15 cellular contexts compared by ENCODE assay signal in the genomic region with DNA sequence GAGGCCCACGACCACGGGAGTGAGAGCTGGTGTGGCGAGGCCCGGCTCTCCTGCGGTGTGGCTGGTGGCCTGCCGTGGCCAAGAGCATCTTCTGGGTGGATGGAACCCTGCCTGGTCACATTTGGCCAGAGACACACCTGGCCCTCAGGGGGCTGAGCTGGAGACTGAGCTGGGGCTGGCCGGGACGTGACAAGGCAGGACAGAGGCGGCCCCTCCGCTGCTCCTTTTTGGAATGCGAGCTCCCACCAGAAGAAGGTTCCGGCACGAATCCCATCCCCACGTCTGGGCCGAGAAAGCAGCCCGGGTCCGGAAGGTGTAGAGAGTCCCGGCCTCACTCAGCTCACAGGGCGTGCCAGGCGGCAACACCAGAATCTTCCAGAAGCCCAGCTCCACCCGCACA.
"Had no signal": no experiment of that assay in that cellular context is flagged by ENCODE, and none has a peak within 500 bp of the region (broad histone marks: within the 10 kb centered on the region; RNA-seq: fewer than 3 reads in every experiment).

No MANE protein-coding gene starts in this region.

- H3K36me3 Mint-ChIP-seq: natural killer cell had no signal

- H3K4me3 Mint-ChIP-seq: memory B cell, natural killer cell had no signal

- H3K27ac ChIP-seq: body of pancreas, coronary artery, stomach, vagina, WERI-Rb-1 had no signal

- H3K9me3 ChIP-seq: body of pancreas, stomach, vagina had no signal

- H3K27me3 Mint-ChIP-seq: memory B cell had no signal

- FAIRE-seq: frontal cortex had no signal

- H3K4me3 ChIP-seq: body of pancreas, coronary artery, stomach, vagina had no signal

- DNase-seq: activated CD4-positive, alpha-beta T cell treated with anti-CD3 and anti-CD28 coated beads for 1 hour; activated naive CD4-positive, alpha-beta T cell; body of pancreas; central memory CD4-positive, alpha-beta T cell; head of caudate nucleus; left ventricle myocardium superior; natural killer cell; occipital lobe; stomach; trophoblast cell; WERI-Rb-1 had no signal

- H3K9me3 Mint-ChIP-seq: memory B cell, natural killer cell had no signal

- ATAC-seq: body of pancreas, left ventricle myocardium superior, natural killer cell had no signal

- H3K27me3 ChIP-seq: vagina had no signal

- H3K4me1 Mint-ChIP-seq: natural killer cell had no signal

- H3K27ac Mint-ChIP-seq: memory B cell, natural killer cell had no signal
